ENCODE assay signal across 8 cellular contexts in genomic region chr3:113441051-113441770, GRCh38. TPM values are rescaled to one million over a fixed set of nuclear protein-coding genes. Genes with fewer than 3 reads are reported as not detected.
DNase-seq lines count a peak whose midpoint lies in the region; ATAC-seq and TF ChIP-seq lines count a peak whose summit lies in the region.

Gene CFAP44, minus strand, starts transcription at chr3:113441493. Its CDS starts 7,829 bp downstream, at chr3:113433664.

- H3K27me3 ChIP-seq in HUES6 (ENCODE audit: control insufficient read depth, insufficient read depth, low read length): no peaks in the 10 kb centered on the region

- peaks cover under 1% of the 10 kb centered on the region for H3K36me3 Mint-ChIP-seq in natural killer cell treated with Interleukin-12 subunit alpha and Interleukin-12 subunit beta and Interleukin-15 and Interleukin-18, amount 100 ng/mL, for 72 hours
- peaks cover under 1% of the 10 kb centered on the region for H3K36me3 Mint-ChIP-seq in stimulated activated effector memory CD8-positive, alpha-beta T cell treated with anti-CD3 and anti-CD28 coated beads, Interleukin-12 subunit alpha, Interleukin-12 subunit beta, amount 100 ng/mL, for 72 hours

- peak; percentile 17 for DNase-seq in activated effector memory CD4-positive, alpha-beta T cell treated with Interleukin-2 at 50 U/mL for 16 hours
- peak; percentile 66 for DNase-seq in fibroblast of villous mesenchyme (ENCODE audit: low read depth)
- peak; percentile 80 for DNase-seq in natural killer cell treated with Interleukin-12 subunit alpha and Interleukin-12 subunit beta and Interleukin-15 and Interleukin-18, amount 100 ng/mL, for 72 hours (ENCODE audit: low spot score)
- DNase-seq in stimulated activated effector memory CD8-positive, alpha-beta T cell treated with anti-CD3 and anti-CD28 coated beads, Interleukin-12 subunit alpha, Interleukin-12 subunit beta, amount 100 ng/mL, for 72 hours (ENCODE audit: low spot score in 2 of 2): peak; percentile 14 to 54
- DNase-seq in NCI-H128 (lab: John Stamatoyannopoulos, UW; ENCODE audit: unreplicated experiment): no peak
- no peak for DNase-seq in A172 (ENCODE audit: low spot score)

- TF ChIP-seq CTCF in fibroblast of villous mesenchyme (IDR thresholded peaks at IDR 0.05; ENCODE audit: insufficient read depth, low read depth, low read length): no peak

- H3K36me3 ChIP-seq in HUES6 (ENCODE audit: control insufficient read depth, insufficient read depth, low read length): 0 out of 2 replicates have a peak, but pooled peaks cover 3% of the 10 kb centered on the region

- peak within 1 kb of the TSS; percentile 56 for H3K4me3 ChIP-seq in HUES6 (ENCODE audit: low read depth, low read length)
- peak within 1 kb of the TSS; percentile 52 for H3K4me3 ChIP-seq in fibroblast of villous mesenchyme (ENCODE audit: low read depth, low read length)

- no peaks in the 10 kb centered on the region for H3K9me3 ChIP-seq in HUES6 (ENCODE audit: control insufficient read depth, insufficient read depth, low read depth, low read length)

- no peak within 1 kb of the TSS for H3K27ac ChIP-seq in HUES6 (ENCODE audit: low read depth, low read length)

- peaks cover 0 to 3% of the 10 kb centered on the region in 2 donors for H3K27me3 Mint-ChIP-seq in natural killer cell treated with Interleukin-12 subunit alpha and Interleukin-12 subunit beta and Interleukin-15 and Interleukin-18, amount 100 ng/mL, for 72 hours

- no peak within 1 kb of the TSS for H3K27ac Mint-ChIP-seq in natural killer cell treated with Interleukin-12 subunit alpha and Interleukin-12 subunit beta and Interleukin-15 and Interleukin-18, amount 100 ng/mL, for 72 hours
- no peak within 1 kb of the TSS for H3K27ac Mint-ChIP-seq in stimulated activated effector memory CD8-positive, alpha-beta T cell treated with anti-CD3 and anti-CD28 coated beads, Interleukin-12 subunit alpha, Interleukin-12 subunit beta, amount 100 ng/mL, for 72 hours

- no peaks in the 10 kb centered on the region for H3K9me3 Mint-ChIP-seq in natural killer cell treated with Interleukin-12 subunit alpha and Interleukin-12 subunit beta and Interleukin-15 and Interleukin-18, amount 100 ng/mL, for 72 hours
- H3K9me3 Mint-ChIP-seq in stimulated activated effector memory CD8-positive, alpha-beta T cell treated with anti-CD3 and anti-CD28 coated beads, Interleukin-12 subunit alpha, Interleukin-12 subunit beta, amount 100 ng/mL, for 72 hours: no peaks in the 10 kb centered on the region

- no peak within 1 kb of the TSS for H3K9ac ChIP-seq in HUES6 (ENCODE audit: low read length)

- peaks cover 0 to 4% of the 10 kb centered on the region in 2 donors for H3K4me1 Mint-ChIP-seq in natural killer cell treated with Interleukin-12 subunit alpha and Interleukin-12 subunit beta and Interleukin-15 and Interleukin-18, amount 100 ng/mL, for 72 hours (ENCODE audit: low read depth in 2 of 2)
- H3K4me1 Mint-ChIP-seq in stimulated activated effector memory CD8-positive, alpha-beta T cell treated with anti-CD3 and anti-CD28 coated beads, Interleukin-12 subunit alpha, Interleukin-12 subunit beta, amount 100 ng/mL, for 72 hours: no peaks in the 10 kb centered on the region

- peak; percentile 90 to 95 for ATAC-seq in natural killer cell treated with Interleukin-12 subunit alpha and Interleukin-12 subunit beta and Interleukin-15 and Interleukin-18, amount 100 ng/mL, for 72 hours
- ATAC-seq in stimulated activated effector memory CD8-positive, alpha-beta T cell treated with anti-CD3 and anti-CD28 coated beads, Interleukin-12 subunit alpha, Interleukin-12 subunit beta, amount 100 ng/mL, for 72 hours: peak; percentile 69
- ATAC-seq in GM18873 (IDR thresholded peaks at IDR 0.05; ENCODE audit: low FRiP score, unreplicated experiment): no peak

- H3K4me1 ChIP-seq in HUES6 (ENCODE audit: control insufficient read depth, insufficient read depth, low read length): no peaks in the 10 kb centered on the region

- H3K4me3 Mint-ChIP-seq in natural killer cell treated with Interleukin-12 subunit alpha and Interleukin-12 subunit beta and Interleukin-15 and Interleukin-18, amount 100 ng/mL, for 72 hours: peak within 1 kb of the TSS; percentile 49
- peak within 1 kb of the TSS; percentile 10 for H3K4me3 Mint-ChIP-seq in stimulated activated effector memory CD8-positive, alpha-beta T cell treated with anti-CD3 and anti-CD28 coated beads, Interleukin-12 subunit alpha, Interleukin-12 subunit beta, amount 100 ng/mL, for 72 hours

RNA-seq across cellular contexts. Expression of gene CFAP44, which starts in this region (rescaled TPM):
- 1.9 and 2.6 TPM in 2 replicates for total RNA-seq in fibroblast of villous mesenchyme
- total RNA-seq in natural killer cell treated with Interleukin-12 subunit alpha and Interleukin-12 subunit beta and Interleukin-15 and Interleukin-18, amount 100 ng/mL, for 72 hours: 10 to 100 TPM in 1 of 2 donors, 1 to 10 TPM in 1; 7.9 to 11.5 TPM
- 0.55 and 0.69 TPM in 2 replicates for total RNA-seq in A172 (2014; rRNA removed; shearing (Covaris generic))

Comparison
In these comparisons a context has a peak if more than half of its experiments do, and no peak if none do; other contexts are left out.
1. DNase-seq: peak in activated effector memory CD4-positive, alpha-beta T cell treated with Interleukin-2 at 50 U/mL for 16 hours (single experiment), fibroblast of villous mesenchyme (single experiment), natural killer cell treated with Interleukin-12 subunit alpha and Interleukin-12 subunit beta and Interleukin-15 and Interleukin-18, amount 100 ng/mL, for 72 hours (single experiment) and stimulated activated effector memory CD8-positive, alpha-beta T cell treated with anti-CD3 and anti-CD28 coated beads, Interleukin-12 subunit alpha, Interleukin-12 subunit beta, amount 100 ng/mL, for 72 hours (2 of 2); none in NCI-H128 (single experiment) and A172 (single experiment).